14 cellular contexts compared by ENCODE assay signal in the genomic region with DNA sequence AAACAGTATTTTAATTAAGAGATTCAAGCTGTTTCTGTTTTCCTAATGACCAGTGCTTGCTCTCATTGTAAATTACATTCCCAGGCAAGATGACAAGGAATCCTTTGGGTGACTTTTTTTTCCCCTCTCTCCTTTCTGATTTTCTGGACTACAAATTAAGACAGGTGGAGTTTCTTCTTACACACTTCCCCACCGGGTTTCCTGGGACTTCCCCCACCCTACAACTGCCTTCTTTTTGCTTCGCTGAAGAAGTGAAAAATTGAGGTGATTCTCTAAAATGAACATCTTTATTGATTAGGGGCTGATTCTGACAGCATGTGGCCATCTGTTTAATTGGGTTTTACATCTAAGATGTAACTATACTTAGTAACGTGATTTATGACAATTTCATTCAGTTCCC.
"Had no signal": no experiment of that assay in that cellular context is flagged by ENCODE, and none has a peak within 500 bp of the region (broad histone marks: within the 10 kb centered on the region; RNA-seq: fewer than 3 reads in every experiment).

No MANE protein-coding gene starts in this region.

- H3K79me2 ChIP-seq: parathyroid adenoma had no signal

- H3K27ac ChIP-seq: ascending aorta, dorsolateral prefrontal cortex, gastroesophageal sphincter, neutrophil, parathyroid adenoma, thoracic aorta had no signal

- H2AFZ ChIP-seq: parathyroid adenoma had no signal

- H3K27me3 Mint-ChIP-seq: activated CD4-positive, alpha-beta T cell treated with anti-CD3 and anti-CD28 coated beads, Interleukin-2, amount 10 ng/mL, durations not matched to agents 7 days and 5 days had no signal

- H3K4me1 ChIP-seq: ascending aorta, gastroesophageal sphincter, parathyroid adenoma had no signal

- ATAC-seq: activated T-helper 17 cell treated with anti-CD3 and anti-CD28 coated beads, Interleukin-2, amount 50 U/mL, for 72 hours; gastroesophageal sphincter; mucosa of descending colon; naive thymus-derived CD8-positive, alpha-beta T cell had no signal

- H3K27me3 ChIP-seq: ascending aorta, gastroesophageal sphincter, neutrophil had no signal

- H3K9me3 Mint-ChIP-seq: activated CD4-positive, alpha-beta T cell treated with anti-CD3 and anti-CD28 coated beads, Interleukin-2, amount 10 ng/mL, durations not matched to agents 7 days and 5 days; activated T-helper 17 cell treated with anti-CD3 and anti-CD28 coated beads, Interleukin-2, amount 50 U/mL, for 72 hours had no signal

- H3K4me3 Mint-ChIP-seq: activated CD4-positive, alpha-beta T cell treated with anti-CD3 and anti-CD28 coated beads, Interleukin-2, amount 10 ng/mL, durations not matched to agents 7 days and 5 days; activated T-helper 17 cell treated with anti-CD3 and anti-CD28 coated beads, Interleukin-2, amount 50 U/mL, for 72 hours; naive thymus-derived CD8-positive, alpha-beta T cell had no signal

- H3K4me3 ChIP-seq: ascending aorta, dorsolateral prefrontal cortex, gastroesophageal sphincter, mucosa of descending colon, thoracic aorta had no signal

- DNase-seq: activated CD4-positive, alpha-beta T cell treated with anti-CD3 and anti-CD28 coated beads, Interleukin-2, amount 10 ng/mL, durations not matched to agents 7 days and 5 days; activated naive CD4-positive, alpha-beta T cell treated with Interleukin-2 at 50 U/mL for 16 hours; activated T-cell treated with anti-CD3 and anti-CD28 coated beads for 4 hours; dorsolateral prefrontal cortex; islet precursor cell; mucosa of descending colon; naive thymus-derived CD8-positive, alpha-beta T cell; stimulated activated CD4-positive, alpha-beta T cell treated with anti-CD3 and anti-CD28 coated beads, Interleukin-2, amount 100 ng/mL, for 24 hours had no signal

- H3K36me3 Mint-ChIP-seq: naive thymus-derived CD8-positive, alpha-beta T cell had no signal

- H3K27ac Mint-ChIP-seq: activated CD4-positive, alpha-beta T cell treated with anti-CD3 and anti-CD28 coated beads, Interleukin-2, amount 10 ng/mL, durations not matched to agents 7 days and 5 days; activated T-helper 17 cell treated with anti-CD3 and anti-CD28 coated beads, Interleukin-2, amount 50 U/mL, for 72 hours had no signal

- H3K9ac ChIP-seq: parathyroid adenoma had no signal
